27 cellular contexts compared by ENCODE assay signal in genomic region chrX:145552643-145553042, GRCh38.
A peak's percentile ranks its signal among the peaks of the same experiment; 100 is the strongest.
DNase-seq lines count a peak whose midpoint lies in the region; ATAC-seq and TF ChIP-seq lines count a peak whose summit lies in the region.
"Had no signal": no experiment of that assay in that cellular context is flagged by ENCODE, and none has a peak within 500 bp of the region (broad histone marks: within the 10 kb centered on the region; RNA-seq: fewer than 3 reads in every experiment).

No MANE protein-coding gene starts in this region.

- H3K36me3 ChIP-seq in OCI-LY3 (replicated peaks; ENCODE audit: low read depth, low read length) = no peaks in the 10 kb centered on the region
- H3K36me3 ChIP-seq: BLaER1 treated with 17β-estradiol and CSF1 and Interleukin-3, amounts not matched to agents 10 nM and 100 nM; SJSA1; transverse colon had no signal

- H3K4me1 ChIP-seq in OCI-LY3 (ENCODE audit: low read length) = no peaks in the 10 kb centered on the region
- H3K4me1 ChIP-seq: BLaER1 treated with 17β-estradiol and CSF1 and Interleukin-3, amounts not matched to agents 10 nM and 100 nM; Caco-2; SJSA1; transverse colon had no signal

- H3K79me2 ChIP-seq in OCI-LY3 (ENCODE audit: low read length) = no peaks in the 10 kb centered on the region

- intact Hi-C loops in activated naive CD4-positive, alpha-beta T cell treated with anti-CD3 and anti-CD28 coated beads for 36 hours (cut with micrococcal nuclease) = no loop called here

- CTCF ChIA-PET in activated naive CD4-positive, alpha-beta T cell treated with anti-CD3 and anti-CD28 coated beads for 36 hours (lab: Charles Lee) = no interaction called here

- no peaks in the 10 kb centered on the region for H4K20me1 ChIP-seq in OCI-LY3 (ENCODE audit: insufficient read depth, low read length)

- H3K4me1 Mint-ChIP-seq in glutamatergic neuron (ENCODE audit: low read depth, unreplicated experiment) = peaks cover 4% of the 10 kb centered on the region
- no peaks in the 10 kb centered on the region for H3K4me1 Mint-ChIP-seq in activated T-cell treated with anti-CD3 and anti-CD28 coated beads, Interleukin-2, amount 50 U/mL, for 24 hours (ENCODE audit: low read depth)
- no peaks in the 10 kb centered on the region for H3K4me1 Mint-ChIP-seq in activated naive CD4-positive, alpha-beta T cell treated with anti-CD3 and anti-CD28 coated beads for 36 hours (ENCODE audit: low read depth)
- H3K4me1 Mint-ChIP-seq: activated CD8-positive, alpha-beta memory T cell treated with anti-CD3 and anti-CD28 coated beads, Interleukin-2, amount 10 ng/mL, durations not matched to agents 7 days and 5 days; activated naive CD8-positive, alpha-beta T cell treated with anti-CD3 and anti-CD28 coated beads, Interleukin-2, amount 50 U/mL, for 24 hours; naive thymus-derived CD8-positive, alpha-beta T cell; WTC11 had no signal

- no peak overlapping the region for H3K27ac Mint-ChIP-seq in glutamatergic neuron (ENCODE audit: unreplicated experiment)
- H3K27ac Mint-ChIP-seq in activated T-cell treated with anti-CD3 and anti-CD28 coated beads, Interleukin-2, amount 50 U/mL, for 24 hours = no peak overlapping the region
- H3K27ac Mint-ChIP-seq in activated naive CD4-positive, alpha-beta T cell treated with anti-CD3 and anti-CD28 coated beads for 36 hours = no peak overlapping the region
- H3K27ac Mint-ChIP-seq: activated CD8-positive, alpha-beta memory T cell treated with anti-CD3 and anti-CD28 coated beads, Interleukin-2, amount 10 ng/mL, durations not matched to agents 7 days and 5 days; activated naive CD8-positive, alpha-beta T cell treated with anti-CD3 and anti-CD28 coated beads, Interleukin-2, amount 50 U/mL, for 24 hours; activated T-cell treated with anti-CD3 and anti-CD28 coated beads, Interleukin-2, amount 50 U/mL, for 72 hours; naive thymus-derived CD8-positive, alpha-beta T cell; WTC11 had no signal

- H3K9me3 ChIP-seq in OCI-LY3 (ENCODE audit: insufficient read depth, low read length) = no peaks in the 10 kb centered on the region
- H3K9me3 ChIP-seq: Caco-2, SJSA1, transverse colon had no signal

- H3K36me3 Mint-ChIP-seq in glutamatergic neuron (ENCODE audit: unreplicated experiment) = no peaks in the 10 kb centered on the region
- no peaks in the 10 kb centered on the region for H3K36me3 Mint-ChIP-seq in activated T-cell treated with anti-CD3 and anti-CD28 coated beads, Interleukin-2, amount 50 U/mL, for 24 hours (ENCODE audit: low read depth)
- H3K36me3 Mint-ChIP-seq in activated naive CD4-positive, alpha-beta T cell treated with anti-CD3 and anti-CD28 coated beads for 36 hours (ENCODE audit: low read depth) = peaks cover 2% of the 10 kb centered on the region
- H3K36me3 Mint-ChIP-seq: activated CD8-positive, alpha-beta memory T cell treated with anti-CD3 and anti-CD28 coated beads, Interleukin-2, amount 10 ng/mL, durations not matched to agents 7 days and 5 days; naive thymus-derived CD8-positive, alpha-beta T cell had no signal

- H3K4me3 Mint-ChIP-seq in glutamatergic neuron (ENCODE audit: unreplicated experiment) = no peak overlapping the region
- H3K4me3 Mint-ChIP-seq in activated T-cell treated with anti-CD3 and anti-CD28 coated beads, Interleukin-2, amount 50 U/mL, for 24 hours = no peak overlapping the region
- H3K4me3 Mint-ChIP-seq in activated naive CD4-positive, alpha-beta T cell treated with anti-CD3 and anti-CD28 coated beads for 36 hours = no peak overlapping the region
- H3K4me3 Mint-ChIP-seq: activated CD8-positive, alpha-beta memory T cell treated with anti-CD3 and anti-CD28 coated beads, Interleukin-2, amount 10 ng/mL, durations not matched to agents 7 days and 5 days; activated naive CD8-positive, alpha-beta T cell treated with anti-CD3 and anti-CD28 coated beads, Interleukin-2, amount 50 U/mL, for 24 hours; activated T-cell treated with anti-CD3 and anti-CD28 coated beads, Interleukin-2, amount 50 U/mL, for 72 hours; naive thymus-derived CD8-positive, alpha-beta T cell; WTC11 had no signal

- no peak overlapping the region for H2AFZ ChIP-seq in OCI-LY3 (ENCODE audit: low read depth, low read length)

- peaks cover 2% of the 10 kb centered on the region for H3K9me3 Mint-ChIP-seq in glutamatergic neuron (ENCODE audit: unreplicated experiment)
- no peaks in the 10 kb centered on the region for H3K9me3 Mint-ChIP-seq in activated T-cell treated with anti-CD3 and anti-CD28 coated beads, Interleukin-2, amount 50 U/mL, for 24 hours
- no peaks in the 10 kb centered on the region for H3K9me3 Mint-ChIP-seq in activated naive CD4-positive, alpha-beta T cell treated with anti-CD3 and anti-CD28 coated beads for 36 hours
- H3K9me3 Mint-ChIP-seq: activated naive CD8-positive, alpha-beta T cell treated with anti-CD3 and anti-CD28 coated beads, Interleukin-2, amount 50 U/mL, for 24 hours had no signal

- peak; percentile 23 for TF ChIP-seq CTCF in C4-2B (conservative IDR thresholded peaks at IDR 0.05)
- TF ChIP-seq CTCF in OCI-LY3 (IDR thresholded peaks at IDR 0.05; ENCODE audit: low read depth, low read length) = peak; percentile 27
- peak; percentile 39 for TF ChIP-seq CTCF in glutamatergic neuron (IDR thresholded peaks at IDR 0.05; ENCODE audit: partially characterized antibody, unreplicated experiment)

- no peak overlapping the region for H3K9ac ChIP-seq in OCI-LY3 (ENCODE audit: low read length)
- H3K9ac ChIP-seq: BLaER1 treated with 17β-estradiol and CSF1 and Interleukin-3, amounts not matched to agents 10 nM and 100 nM had no signal

- H3K27me3 ChIP-seq in OCI-LY3 (ENCODE audit: low read depth, low read length) = no peaks in the 10 kb centered on the region
- H3K27me3 ChIP-seq: SJSA1, transverse colon had no signal

- H3K27me3 Mint-ChIP-seq in glutamatergic neuron (ENCODE audit: unreplicated experiment) = no peaks in the 10 kb centered on the region
- H3K27me3 Mint-ChIP-seq in activated T-cell treated with anti-CD3 and anti-CD28 coated beads, Interleukin-2, amount 50 U/mL, for 24 hours = peaks cover 5% of the 10 kb centered on the region
- H3K27me3 Mint-ChIP-seq in activated naive CD4-positive, alpha-beta T cell treated with anti-CD3 and anti-CD28 coated beads for 36 hours (ENCODE audit: low read depth) = no peaks in the 10 kb centered on the region
- H3K27me3 Mint-ChIP-seq: activated CD8-positive, alpha-beta memory T cell treated with anti-CD3 and anti-CD28 coated beads, Interleukin-2, amount 10 ng/mL, durations not matched to agents 7 days and 5 days; activated naive CD8-positive, alpha-beta T cell treated with anti-CD3 and anti-CD28 coated beads, Interleukin-2, amount 50 U/mL, for 24 hours; naive thymus-derived CD8-positive, alpha-beta T cell had no signal

- H3K27ac ChIP-seq in C4-2B (no peak overlapping the region), OCI-LY3 (ENCODE audit: low read length) (no peak overlapping the region)
- H3K27ac ChIP-seq: BLaER1 treated with 17β-estradiol and CSF1 and Interleukin-3, amounts not matched to agents 10 nM and 100 nM; SJSA1; transverse colon had no signal

- ATAC-seq in GM21447 (IDR thresholded peaks at IDR 0.05; ENCODE audit: unreplicated experiment) (no peak), HG03039 (IDR thresholded peaks at IDR 0.05; ENCODE audit: unreplicated experiment) (no peak)
- ATAC-seq: activated CD8-positive, alpha-beta memory T cell treated with anti-CD3 and anti-CD28 coated beads, Interleukin-2, amount 10 ng/mL, durations not matched to agents 7 days and 5 days; activated naive CD8-positive, alpha-beta T cell treated with anti-CD3 and anti-CD28 coated beads, Interleukin-2, amount 50 U/mL, for 24 hours; activated T-cell treated with anti-CD3 and anti-CD28 coated beads, Interleukin-2, amount 50 U/mL, for 72 hours; naive thymus-derived CD8-positive, alpha-beta T cell; WTC11 had no signal

- no peak overlapping the region for H3K4me3 ChIP-seq in OCI-LY3 (ENCODE audit: low read length)
- H3K4me3 ChIP-seq: BLaER1 treated with 17β-estradiol and CSF1 and Interleukin-3, amounts not matched to agents 10 nM and 100 nM; lung; SJSA1; transverse colon had no signal

- no peak overlapping the region for H3K4me2 ChIP-seq in OCI-LY3 (ENCODE audit: low read length)
- H3K4me2 ChIP-seq: BLaER1 treated with 17β-estradiol and CSF1 and Interleukin-3, amounts not matched to agents 10 nM and 100 nM had no signal

- DNase-seq in HT-29 (ENCODE audit: low spot score) = peak; percentile 7
- DNase-seq in glutamatergic neuron = no peak
- DNase-seq in activated T-cell treated with anti-CD3 and anti-CD28 coated beads, Interleukin-2, amount 50 U/mL, for 24 hours = no peak
- DNase-seq in activated naive CD4-positive, alpha-beta T cell treated with anti-CD3 and anti-CD28 coated beads for 36 hours = no peak
- DNase-seq: activated CD4-positive, alpha-beta T cell treated with anti-CD3 and anti-CD28 coated beads, Interleukin-2, amount 50 U/mL, for 1 hour; activated CD8-positive, alpha-beta memory T cell treated with anti-CD3 and anti-CD28 coated beads, Interleukin-2, amount 10 ng/mL, durations not matched to agents 7 days and 5 days; activated naive CD8-positive, alpha-beta T cell treated with anti-CD3 and anti-CD28 coated beads, Interleukin-2, amount 50 U/mL, for 24 hours; activated T-cell treated with anti-CD3 and anti-CD28 coated beads, Interleukin-2, amount 50 U/mL, for 72 hours; Caco-2; DND-41; kidney glomerular epithelial cell; naive thymus-derived CD8-positive, alpha-beta T cell; NCI-H2081; NCI-H345; NCI-H69; RPMI8226; stimulated activated CD4-positive, alpha-beta T cell treated with anti-CD3 and anti-CD28 coated beads, Interleukin-4, amount 100 ng/mL, for 4 hours; T-helper 1 cell; transverse colon had no signal
